ENCODE assay signal across 28 cellular contexts in genomic region chr2:173431191-173431590, GRCh38.
"Had no signal": no experiment of that assay in that cellular context is flagged by ENCODE, and none has a peak within 500 bp of the region (broad histone marks: within the 10 kb centered on the region; RNA-seq: fewer than 3 reads in every experiment).

No MANE protein-coding gene starts in this region.

- H3K4me1 ChIP-seq: adrenal gland, ascending aorta, tibial nerve, uterus had no signal

- H3K79me2 ChIP-seq: hepatocyte had no signal

- H3K36me3 Mint-ChIP-seq: activated naive CD8-positive, alpha-beta T cell; natural killer cell treated with Interleukin-12 subunit alpha and Interleukin-12 subunit beta and Interleukin-15 and Interleukin-18, amount 100 ng/mL, for 72 hours; stimulated activated memory B cell treated with anti-CD40 and anti-IgM and Interleukin-4, amounts not matched to agents 10 μg/mL and 1 μg/mL and 100 μg/mL, for 72 hours had no signal

- ATAC-seq: activated T-helper 17 cell treated with anti-CD3 and anti-CD28 coated beads, Interleukin-2, amount 50 U/mL, for 72 hours; esophagus mucosa; natural killer cell treated with Interleukin-12 subunit alpha and Interleukin-12 subunit beta and Interleukin-15 and Interleukin-18, amount 100 ng/mL, for 72 hours; sciatic nerve; stimulated activated memory B cell treated with anti-CD40 and anti-IgM and Interleukin-4, amounts not matched to agents 10 μg/mL and 1 μg/mL and 100 μg/mL, for 72 hours had no signal

- H3K27ac Mint-ChIP-seq: activated naive CD8-positive, alpha-beta T cell; activated T-cell treated with anti-CD3 and anti-CD28 coated beads, Interleukin-2, amount 50 U/mL, for 24 hours; activated T-helper 17 cell treated with anti-CD3 and anti-CD28 coated beads, Interleukin-2, amount 50 U/mL, for 72 hours; natural killer cell treated with Interleukin-12 subunit alpha and Interleukin-12 subunit beta and Interleukin-15 and Interleukin-18, amount 100 ng/mL, for 72 hours; stimulated activated memory B cell treated with anti-CD40 and anti-IgM and Interleukin-4, amounts not matched to agents 10 μg/mL and 1 μg/mL and 100 μg/mL, for 72 hours; T-helper 2 cell treated with Interferon-gamma antibody and Interleukin-4, amounts not matched to agents 5 μg/mL and 100 μg/mL, for 36 hours had no signal

- H2AFZ ChIP-seq: hepatocyte had no signal

- H3K4me1 Mint-ChIP-seq: activated T-helper 17 cell treated with anti-CD3 and anti-CD28 coated beads, Interleukin-2, amount 50 U/mL, for 72 hours had no signal

- H3K4me2 ChIP-seq: hepatocyte had no signal

- H3K4me3 Mint-ChIP-seq: activated naive CD8-positive, alpha-beta T cell; activated T-cell treated with anti-CD3 and anti-CD28 coated beads, Interleukin-2, amount 50 U/mL, for 24 hours; activated T-helper 17 cell treated with anti-CD3 and anti-CD28 coated beads, Interleukin-2, amount 50 U/mL, for 72 hours; natural killer cell treated with Interleukin-12 subunit alpha and Interleukin-12 subunit beta and Interleukin-15 and Interleukin-18, amount 100 ng/mL, for 72 hours; stimulated activated memory B cell treated with anti-CD40 and anti-IgM and Interleukin-4, amounts not matched to agents 10 μg/mL and 1 μg/mL and 100 μg/mL, for 72 hours; T-helper 2 cell treated with Interferon-gamma antibody and Interleukin-4, amounts not matched to agents 5 μg/mL and 100 μg/mL, for 36 hours had no signal

- H3K9me3 Mint-ChIP-seq: activated T-cell treated with anti-CD3 and anti-CD28 coated beads, Interleukin-2, amount 50 U/mL, for 24 hours; activated T-helper 17 cell treated with anti-CD3 and anti-CD28 coated beads, Interleukin-2, amount 50 U/mL, for 72 hours; natural killer cell treated with Interleukin-12 subunit alpha and Interleukin-12 subunit beta and Interleukin-15 and Interleukin-18, amount 100 ng/mL, for 72 hours; stimulated activated memory B cell treated with anti-CD40 and anti-IgM and Interleukin-4, amounts not matched to agents 10 μg/mL and 1 μg/mL and 100 μg/mL, for 72 hours; T-helper 2 cell treated with Interferon-gamma antibody and Interleukin-4, amounts not matched to agents 5 μg/mL and 100 μg/mL, for 36 hours had no signal

- FAIRE-seq: colon, endothelial cell of umbilical vein, frontal cortex, islet of Langerhans, small intestine had no signal

- H3K36me3 ChIP-seq: adrenal gland, ascending aorta, stomach, suprapubic skin, tibial nerve, uterus had no signal

- H3K4me3 ChIP-seq: adrenal gland, ascending aorta, hepatocyte, stomach, suprapubic skin, tibial nerve, uterus had no signal

- H3K27me3 ChIP-seq: adrenal gland, ascending aorta, hepatocyte, suprapubic skin, uterus had no signal

- H3K27ac ChIP-seq: adrenal gland, ascending aorta, hepatocyte, stomach, suprapubic skin, tibial nerve, uterus had no signal

- H3K9me3 ChIP-seq: adrenal gland, ascending aorta, stomach, suprapubic skin, tibial nerve, uterus had no signal

- DNase-seq: activated CD8-positive, alpha-beta memory T cell treated with anti-CD3 and anti-CD28 coated beads for 24 hours; activated CD8-positive, alpha-beta memory T cell treated with anti-CD3 and anti-CD28 coated beads, Interleukin-2, amount 50 U/mL, for 4 hours; activated naive CD4-positive, alpha-beta T cell; activated T-cell treated with anti-CD3 and anti-CD28 coated beads, Interleukin-2, amount 50 U/mL, for 24 hours; adrenal gland; central memory CD4-positive, alpha-beta T cell; effector memory CD4-positive, alpha-beta T cell; glutamatergic neuron; midbrain; small intestine; stimulated activated CD4-positive, alpha-beta T cell treated with anti-CD3 and anti-CD28 coated beads, Interleukin-2, amount 100 ng/mL, for 24 hours; stomach; uterus had no signal
